8 cellular contexts compared by ENCODE assay signal in the genomic region with DNA sequence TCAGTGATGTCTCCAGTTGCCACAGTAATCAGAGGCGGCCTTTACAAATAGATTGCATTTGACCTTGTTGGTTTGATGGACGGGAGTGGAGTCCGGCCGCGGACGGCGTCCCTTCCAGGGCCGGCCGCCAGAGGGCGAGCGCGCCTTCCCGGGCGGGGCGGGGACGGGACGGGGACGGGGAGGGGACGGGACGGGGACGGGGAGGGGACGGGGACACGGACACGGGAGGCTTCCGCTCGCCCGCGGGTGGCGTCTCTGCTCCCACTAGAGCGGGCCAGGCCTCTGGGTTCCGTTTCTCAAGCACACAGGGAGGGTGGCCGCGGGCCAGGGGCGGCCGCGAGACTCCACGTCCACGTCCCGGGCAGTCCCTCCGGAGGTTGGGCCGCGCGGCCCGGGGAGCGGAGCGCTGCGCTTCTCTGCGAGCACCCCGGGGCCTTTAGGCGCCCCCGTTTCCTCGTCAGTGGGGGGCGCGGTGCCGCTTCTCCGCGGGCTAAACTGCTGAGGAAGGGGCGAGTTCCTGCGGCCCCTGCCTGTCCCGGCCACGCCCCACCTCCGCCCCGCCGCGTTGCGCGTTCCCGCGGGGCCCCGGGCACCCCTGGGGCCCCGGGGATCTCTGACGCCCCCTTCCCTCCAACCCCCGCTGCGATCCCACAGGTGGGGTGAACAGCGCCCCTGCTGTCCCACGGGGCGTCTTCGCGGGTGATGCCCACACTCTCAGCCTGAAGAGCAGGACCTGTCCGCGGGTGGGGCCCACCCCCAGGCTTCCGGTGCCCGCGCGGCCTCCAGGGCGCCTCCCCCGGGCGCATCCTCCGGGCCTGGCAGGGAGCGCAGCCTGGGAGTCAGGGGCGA.
DNase-seq lines count a peak whose midpoint lies in the region; ATAC-seq and TF ChIP-seq lines count a peak whose summit lies in the region.

No MANE protein-coding gene starts in this region.

- peak overlapping the region in 5 of 7 donors; percentile 59 to 91 (median 77) for H3K27ac Mint-ChIP-seq in CD4-positive, alpha-beta memory T cell
- H3K27ac Mint-ChIP-seq in activated T-helper 2 cell treated with anti-CD3 and anti-CD28 coated beads, Interferon-gamma antibody, Interleukin-2, Interleukin-4, amounts not matched to agents 10 μg/mL and 5 μg/mL and 100 μg/mL, durations not matched to agents 14 hours and 24 hours and 36 hours = no peak overlapping the region

- ATAC-seq in GM21529 (IDR thresholded peaks at IDR 0.05; ENCODE audit: unreplicated experiment) (peak; percentile 54), foreskin keratinocyte (peak; percentile 76), GM18519 (IDR thresholded peaks at IDR 0.05; ENCODE audit: low FRiP score, unreplicated experiment) (no peak)

- DNase-seq in CD4-positive, alpha-beta memory T cell = peak; percentile 67 to 78 (median 71)
- peak; percentile 9 for DNase-seq in NCI-H69 (lab: John Stamatoyannopoulos, UW)
- DNase-seq in activated T-helper 2 cell treated with anti-CD3 and anti-CD28 coated beads, Interferon-gamma antibody, Interleukin-2, Interleukin-4, amounts not matched to agents 10 μg/mL and 5 μg/mL and 100 μg/mL, durations not matched to agents 14 hours and 24 hours and 36 hours (ENCODE audit: low spot score) = peak; percentile 68
- no peak for DNase-seq in foreskin keratinocyte
- peak in 1 of 2 donors; percentile 79 for DNase-seq in suprapubic skin (ENCODE audit: low spot score in 2 of 2)

- CTCF ChIA-PET in CD4-positive, alpha-beta memory T cell (lab: Charles Lee; ENCODE audit: partially characterized antibody) = interaction anchor here (0.8 to 9.5 kb wide), 17 partner anchors 9 to 218 kb away, joined by 3 to 223 read pairs (median 7); no protein-coding TSS in a partner anchor

- intact Hi-C loops in CD4-positive, alpha-beta memory T cell (cut with micrococcal nuclease) = loop anchor here (2.0 to 5.0 kb wide), 3 partner anchors 84 to 1257 kb away; a partner anchor contains a TSS
- intact Hi-C loops in activated T-helper 2 cell treated with anti-CD3 and anti-CD28 coated beads, Interferon-gamma antibody, Interleukin-2, Interleukin-4, amounts not matched to agents 10 μg/mL and 5 μg/mL and 100 μg/mL, durations not matched to agents 14 hours and 24 hours and 36 hours (cut with micrococcal nuclease) = no loop called here

- H3K4me1 Mint-ChIP-seq in CD4-positive, alpha-beta memory T cell = peaks cover 9 to 24% (median 18%) of the 10 kb centered on the region in 4 donors
- peaks cover 9% of the 10 kb centered on the region for H3K4me1 Mint-ChIP-seq in activated T-helper 2 cell treated with anti-CD3 and anti-CD28 coated beads, Interferon-gamma antibody, Interleukin-2, Interleukin-4, amounts not matched to agents 10 μg/mL and 5 μg/mL and 100 μg/mL, durations not matched to agents 14 hours and 24 hours and 36 hours (ENCODE audit: low read depth)

- peak overlapping the region; percentile 9 to 70 for H3K4me3 ChIP-seq in CD4-positive, alpha-beta memory T cell (ENCODE audit: low read length in 2 of 2)
- H3K4me3 ChIP-seq in neutrophil (ENCODE audit: low read depth in 1 of 2, low read length in 1 of 2) = peak overlapping the region; percentile 87 to 98
- peak overlapping the region; percentile 57 for H3K4me3 ChIP-seq in suprapubic skin

- 3% methylated on average over 8 of the region's 91 CpGs for WGBS in suprapubic skin

- POLR2A ChIA-PET in CD4-positive, alpha-beta memory T cell (lab: Charles Lee; ENCODE audit: partially characterized antibody) = interaction anchor here (0.7 to 4.3 kb wide), 8 partner anchors 14 to 1899 kb away, joined by 3 to 36 read pairs (median 6); no protein-coding TSS in a partner anchor

- no peaks in the 10 kb centered on the region for H3K27me3 Mint-ChIP-seq in CD4-positive, alpha-beta memory T cell
- H3K27me3 Mint-ChIP-seq in activated T-helper 2 cell treated with anti-CD3 and anti-CD28 coated beads, Interferon-gamma antibody, Interleukin-2, Interleukin-4, amounts not matched to agents 10 μg/mL and 5 μg/mL and 100 μg/mL, durations not matched to agents 14 hours and 24 hours and 36 hours (ENCODE audit: low read depth) = peaks cover 19% of the 10 kb centered on the region

- TF ChIP-seq EP300 in suprapubic skin (IDR thresholded peaks at IDR 0.05) = no peak

- peaks cover 22% of the 10 kb centered on the region for H3K4me1 ChIP-seq in CD4-positive, alpha-beta memory T cell (ENCODE audit: insufficient read depth, low read length)
- H3K4me1 ChIP-seq in foreskin keratinocyte (no peaks in the 10 kb centered on the region), neutrophil (ENCODE audit: control insufficient read depth in 1 of 2, insufficient read depth in 1 of 2, low read depth in 1 of 2, low read length in 1 of 2) (peaks cover 20 to 26% of the 10 kb centered on the region in 2 experiments), suprapubic skin (peaks cover 20% of the 10 kb centered on the region)

- H3K27me3 ChIP-seq in CD4-positive, alpha-beta memory T cell (ENCODE audit: insufficient read depth, low read length) = no peaks in the 10 kb centered on the region
- H3K27me3 ChIP-seq in foreskin keratinocyte = no peaks in the 10 kb centered on the region
- peaks cover 5% of the 10 kb centered on the region for H3K27me3 ChIP-seq in neutrophil
- peaks cover 9% of the 10 kb centered on the region for H3K27me3 ChIP-seq in suprapubic skin

- H3K9me3 Mint-ChIP-seq in CD4-positive, alpha-beta memory T cell = peaks cover 0 to 3% (median 0%) of the 10 kb centered on the region in 8 donors
- H3K9me3 Mint-ChIP-seq in activated T-helper 2 cell treated with anti-CD3 and anti-CD28 coated beads, Interferon-gamma antibody, Interleukin-2, Interleukin-4, amounts not matched to agents 10 μg/mL and 5 μg/mL and 100 μg/mL, durations not matched to agents 14 hours and 24 hours and 36 hours = no peaks in the 10 kb centered on the region

- no peak for TF ChIP-seq POLR2A in suprapubic skin (IDR thresholded peaks at IDR 0.05)

- no peaks in the 10 kb centered on the region for H3K36me3 ChIP-seq in CD4-positive, alpha-beta memory T cell (ENCODE audit: insufficient read depth, low read length)
- H3K36me3 ChIP-seq in neutrophil (no peaks in the 10 kb centered on the region), suprapubic skin (no peaks in the 10 kb centered on the region)

- peak; percentile 65 for TF ChIP-seq CTCF in foreskin keratinocyte (conservative IDR thresholded peaks at IDR 0.05)
- peak; percentile 98 for TF ChIP-seq CTCF in neutrophil (IDR thresholded peaks at IDR 0.05)
- TF ChIP-seq CTCF in suprapubic skin (IDR thresholded peaks at IDR 0.05) = peak in 1 of 2 donors; percentile 93

- H3K9me3 ChIP-seq in CD4-positive, alpha-beta memory T cell (ENCODE audit: control insufficient read depth in 1 of 2, low read length in 2 of 2) = no peaks in the 10 kb centered on the region
- H3K9me3 ChIP-seq in neutrophil (no peaks in the 10 kb centered on the region), suprapubic skin (no peaks in the 10 kb centered on the region)

- H3K27ac ChIP-seq in CD4-positive, alpha-beta memory T cell (ENCODE audit: low read depth, low read length) = peak overlapping the region; percentile 68
- H3K27ac ChIP-seq in foreskin keratinocyte = no peak overlapping the region
- H3K27ac ChIP-seq in neutrophil = peak overlapping the region; percentile 94
- no peak overlapping the region for H3K27ac ChIP-seq in suprapubic skin

- peaks cover 0 to 4% of the 10 kb centered on the region in 2 donors for H3K36me3 Mint-ChIP-seq in CD4-positive, alpha-beta memory T cell
- no peaks in the 10 kb centered on the region for H3K36me3 Mint-ChIP-seq in activated T-helper 2 cell treated with anti-CD3 and anti-CD28 coated beads, Interferon-gamma antibody, Interleukin-2, Interleukin-4, amounts not matched to agents 10 μg/mL and 5 μg/mL and 100 μg/mL, durations not matched to agents 14 hours and 24 hours and 36 hours (ENCODE audit: low read depth)

- peak overlapping the region; percentile 76 to 86 (median 80) for H3K4me3 Mint-ChIP-seq in CD4-positive, alpha-beta memory T cell
- peak overlapping the region; percentile 76 for H3K4me3 Mint-ChIP-seq in activated T-helper 2 cell treated with anti-CD3 and anti-CD28 coated beads, Interferon-gamma antibody, Interleukin-2, Interleukin-4, amounts not matched to agents 10 μg/mL and 5 μg/mL and 100 μg/mL, durations not matched to agents 14 hours and 24 hours and 36 hours (ENCODE audit: low read depth)

Comparison
In these comparisons a context has a peak if more than half of its experiments do, and no peak if none do; other contexts are left out.
1. DNase-seq: peak in CD4-positive, alpha-beta memory T cell (5 of 5), NCI-H69 (single experiment) and activated T-helper 2 cell treated with anti-CD3 and anti-CD28 coated beads, Interferon-gamma antibody, Interleukin-2, Interleukin-4, amounts not matched to agents 10 μg/mL and 5 μg/mL and 100 μg/mL, durations not matched to agents 14 hours and 24 hours and 36 hours (single experiment); none in foreskin keratinocyte (0 of 2).
2. H3K27ac ChIP-seq: peak in CD4-positive, alpha-beta memory T cell (single experiment) and neutrophil (single experiment); none in foreskin keratinocyte (single experiment) and suprapubic skin (single experiment).
3. H3K4me3 ChIP-seq: peak in every context shown above with its lines; median percentile 92 in neutrophil; 57 in suprapubic skin; 40 in CD4-positive, alpha-beta memory T cell.